ENCODE assay signal across 1 cellular context in the genomic region with DNA sequence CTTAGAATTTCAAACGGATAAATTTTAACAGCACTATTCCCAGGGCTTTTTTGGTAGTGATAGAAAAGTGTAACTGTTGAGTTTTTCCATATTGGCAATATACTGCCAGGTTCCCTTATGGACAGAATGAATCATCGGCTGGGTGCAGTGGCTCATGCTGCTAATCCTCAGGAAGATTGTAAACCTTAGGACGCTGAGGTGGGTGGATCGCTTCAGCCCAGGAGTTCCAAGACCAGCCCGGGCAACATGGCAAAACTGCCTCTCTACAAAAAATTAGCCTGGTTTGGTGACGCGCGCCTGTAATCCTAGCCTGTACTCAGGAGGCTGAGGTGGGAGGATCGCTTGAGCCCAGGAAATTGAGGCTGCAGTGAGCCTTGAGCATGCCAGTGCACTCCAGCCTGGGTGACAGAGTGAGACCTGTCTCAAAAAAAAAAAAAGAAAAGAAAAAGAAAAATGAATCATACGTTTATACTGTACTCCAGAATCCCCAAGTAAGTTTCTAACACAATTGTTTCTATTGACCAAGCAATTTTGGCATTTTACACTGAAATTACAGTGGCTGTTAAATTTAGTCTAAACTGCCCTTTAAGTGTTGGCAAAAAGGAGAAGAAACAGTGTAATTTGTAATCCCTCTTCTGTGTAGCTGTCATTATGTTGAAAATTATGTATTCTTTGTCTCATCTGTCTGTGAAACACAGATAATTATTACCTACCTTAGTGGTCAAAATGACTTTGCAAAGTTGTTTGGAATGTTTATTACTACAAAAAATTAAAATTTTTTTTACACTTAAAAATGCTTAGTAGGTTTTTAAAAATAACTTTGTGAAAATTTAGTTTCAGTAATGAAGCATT.
TF ChIP-seq lines count a peak whose summit lies in the region.

No MANE protein-coding gene starts in this region.

TF ChIP-seq in K562, 482 proteins besides CTCF, POLR2A, EP300 and RAD21 (continues in another document):
- TF ChIP-seq HCFC1 (IDR thresholded peaks at IDR 0.05; ENCODE audit: low read depth, low read length) (no peak), RHOXF2B (CRISPR knock-in tag; conservative IDR thresholded peaks at IDR 0.05) (no peak), MEF2A (IDR thresholded peaks at IDR 0.05; ENCODE audit: control insufficient read depth, low read depth, low read length) (no peak), JUND (IDR thresholded peaks at IDR 0.05; ENCODE audit: borderline replicate concordance, low read depth, low read length) (peak; percentile 21; the same call in 1 of the 2 replicates), JUND (tag; IDR thresholded peaks at IDR 0.05; ENCODE audit: borderline replicate concordance, low read depth, low read length) (no peak), MEIS2 (IDR thresholded peaks at IDR 0.05; ENCODE audit: partially characterized antibody) (peak; percentile 64), KAT2B (IDR thresholded peaks at IDR 0.05; ENCODE audit: low read depth, low read length) (no peak), CBFA2T3 (IDR thresholded peaks at IDR 0.05) (peak; percentile 5; the same call in 1 of the 2 replicates), E2F3 (CRISPR knock-in tag; IDR thresholded peaks at IDR 0.05) (no peak), BCOR (IDR thresholded peaks at IDR 0.05) (0 out of 2 replicates have a peak, but pooled peaks have one; percentile 18), PHB (CRISPR knock-in tag; IDR thresholded peaks at IDR 0.05) (no peak), ZNF778 (CRISPR knock-in tag; IDR thresholded peaks at IDR 0.05) (no peak), RBM25 (IDR thresholded peaks at IDR 0.05; ENCODE audit: low read depth, low read length, severe bottlenecking) (peak; percentile 30), NFE2 (IDR thresholded peaks at IDR 0.05; ENCODE audit: low read depth) (peak; percentile 62; the same call in 1 of the 2 replicates), SMARCA4 (IDR thresholded peaks at IDR 0.05) (no peak; the same call in 1 of the 2 replicates), CREM (IDR thresholded peaks at IDR 0.05; ENCODE audit: low read depth) (no peak), JUNB (CRISPR knock-in tag; conservative IDR thresholded peaks at IDR 0.05) (no peak), C11orf30 (IDR thresholded peaks at IDR 0.05; ENCODE audit: low read depth) (peak; percentile 42), NONO (IDR thresholded peaks at IDR 0.05; ENCODE audit: low read depth in 2 of 2, low read length in 1 of 2) (no peak), CC2D1A (IDR thresholded peaks at IDR 0.05) (0 out of 2 replicates have a peak, but pooled peaks have one; percentile 14), NFXL1 (CRISPR knock-in tag; IDR thresholded peaks at IDR 0.05) (no peak), SNIP1 (IDR thresholded peaks at IDR 0.05; ENCODE audit: low read depth) (no peak), BACH1 (tag; IDR thresholded peaks at IDR 0.05) (no peak), FIP1L1 (IDR thresholded peaks at IDR 0.05; ENCODE audit: low read depth, low read length, poor library complexity, severe bottlenecking) (no peak), ZFP36 (IDR thresholded peaks at IDR 0.05; ENCODE audit: low read depth, low read length, partially characterized antibody) (peak; percentile 60), ZBTB17 (CRISPR knock-in tag; IDR thresholded peaks at IDR 0.05) (no peak), SMARCA5 (IDR thresholded peaks at IDR 0.05) (peak; percentile 70), EHMT2 (IDR thresholded peaks at IDR 0.05) (no peak), CBX1 (IDR thresholded peaks at IDR 0.05; ENCODE audit: low read depth) (no peak), FOSL1 (tag; conservative IDR thresholded peaks at IDR 0.05) (peak; percentile 44), HMG20B (CRISPR knock-in tag; IDR thresholded peaks at IDR 0.05) (no peak), PHB2 (IDR thresholded peaks at IDR 0.05; ENCODE audit: low read depth) (peak; percentile 17; the same call in 1 of the 2 replicates), RB1 (IDR thresholded peaks at IDR 0.05; ENCODE audit: low read depth) (no peak), ARID1B (IDR thresholded peaks at IDR 0.05) (peak; percentile 61), ERF (CRISPR knock-in tag; IDR thresholded peaks at IDR 0.05) (no peak), RFX1 (IDR thresholded peaks at IDR 0.05) (no peak), ZNF57 (CRISPR knock-in tag; IDR thresholded peaks at IDR 0.05) (no peak), PHF8 (IDR thresholded peaks at IDR 0.05; ENCODE audit: borderline replicate concordance, low read length) (no peak)
- TF ChIP-seq, protein P1, sequence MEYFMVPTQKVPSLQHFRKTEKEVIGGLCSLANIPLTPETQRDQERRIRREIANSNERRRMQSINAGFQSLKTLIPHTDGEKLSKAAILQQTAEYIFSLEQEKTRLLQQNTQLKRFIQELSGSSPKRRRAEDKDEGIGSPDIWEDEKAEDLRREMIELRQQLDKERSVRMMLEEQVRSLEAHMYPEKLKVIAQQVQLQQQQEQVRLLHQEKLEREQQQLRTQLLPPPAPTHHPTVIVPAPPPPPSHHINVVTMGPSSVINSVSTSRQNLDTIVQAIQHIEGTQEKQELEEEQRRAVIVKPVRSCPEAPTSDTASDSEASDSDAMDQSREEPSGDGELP (CRISPR knock-in tag; IDR thresholded peaks at IDR 0.05; ENCODE audit: borderline replicate concordance), result no peak
- TF ChIP-seq, protein P2, sequence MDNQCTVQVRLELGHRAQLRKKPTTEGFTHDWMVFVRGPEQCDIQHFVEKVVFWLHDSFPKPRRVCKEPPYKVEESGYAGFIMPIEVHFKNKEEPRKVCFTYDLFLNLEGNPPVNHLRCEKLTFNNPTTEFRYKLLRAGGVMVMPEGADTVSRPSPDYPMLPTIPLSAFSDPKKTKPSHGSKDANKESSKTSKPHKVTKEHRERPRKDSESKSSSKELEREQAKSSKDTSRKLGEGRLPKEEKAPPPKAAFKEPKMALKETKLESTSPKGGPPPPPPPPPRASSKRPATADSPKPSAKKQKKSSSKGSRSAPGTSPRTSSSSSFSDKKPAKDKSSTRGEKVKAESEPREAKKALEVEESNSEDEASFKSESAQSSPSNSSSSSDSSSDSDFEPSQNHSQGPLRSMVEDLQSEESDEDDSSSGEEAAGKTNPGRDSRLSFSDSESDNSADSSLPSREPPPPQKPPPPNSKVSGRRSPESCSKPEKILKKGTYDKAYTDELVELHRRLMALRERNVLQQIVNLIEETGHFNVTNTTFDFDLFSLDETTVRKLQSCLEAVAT (IDR thresholded peaks at IDR 0.05), result 0 out of 4 replicates have a peak, but pooled peaks of 1 of the 2 experiments have one; percentile 22
- TF ChIP-seq, protein P3, sequence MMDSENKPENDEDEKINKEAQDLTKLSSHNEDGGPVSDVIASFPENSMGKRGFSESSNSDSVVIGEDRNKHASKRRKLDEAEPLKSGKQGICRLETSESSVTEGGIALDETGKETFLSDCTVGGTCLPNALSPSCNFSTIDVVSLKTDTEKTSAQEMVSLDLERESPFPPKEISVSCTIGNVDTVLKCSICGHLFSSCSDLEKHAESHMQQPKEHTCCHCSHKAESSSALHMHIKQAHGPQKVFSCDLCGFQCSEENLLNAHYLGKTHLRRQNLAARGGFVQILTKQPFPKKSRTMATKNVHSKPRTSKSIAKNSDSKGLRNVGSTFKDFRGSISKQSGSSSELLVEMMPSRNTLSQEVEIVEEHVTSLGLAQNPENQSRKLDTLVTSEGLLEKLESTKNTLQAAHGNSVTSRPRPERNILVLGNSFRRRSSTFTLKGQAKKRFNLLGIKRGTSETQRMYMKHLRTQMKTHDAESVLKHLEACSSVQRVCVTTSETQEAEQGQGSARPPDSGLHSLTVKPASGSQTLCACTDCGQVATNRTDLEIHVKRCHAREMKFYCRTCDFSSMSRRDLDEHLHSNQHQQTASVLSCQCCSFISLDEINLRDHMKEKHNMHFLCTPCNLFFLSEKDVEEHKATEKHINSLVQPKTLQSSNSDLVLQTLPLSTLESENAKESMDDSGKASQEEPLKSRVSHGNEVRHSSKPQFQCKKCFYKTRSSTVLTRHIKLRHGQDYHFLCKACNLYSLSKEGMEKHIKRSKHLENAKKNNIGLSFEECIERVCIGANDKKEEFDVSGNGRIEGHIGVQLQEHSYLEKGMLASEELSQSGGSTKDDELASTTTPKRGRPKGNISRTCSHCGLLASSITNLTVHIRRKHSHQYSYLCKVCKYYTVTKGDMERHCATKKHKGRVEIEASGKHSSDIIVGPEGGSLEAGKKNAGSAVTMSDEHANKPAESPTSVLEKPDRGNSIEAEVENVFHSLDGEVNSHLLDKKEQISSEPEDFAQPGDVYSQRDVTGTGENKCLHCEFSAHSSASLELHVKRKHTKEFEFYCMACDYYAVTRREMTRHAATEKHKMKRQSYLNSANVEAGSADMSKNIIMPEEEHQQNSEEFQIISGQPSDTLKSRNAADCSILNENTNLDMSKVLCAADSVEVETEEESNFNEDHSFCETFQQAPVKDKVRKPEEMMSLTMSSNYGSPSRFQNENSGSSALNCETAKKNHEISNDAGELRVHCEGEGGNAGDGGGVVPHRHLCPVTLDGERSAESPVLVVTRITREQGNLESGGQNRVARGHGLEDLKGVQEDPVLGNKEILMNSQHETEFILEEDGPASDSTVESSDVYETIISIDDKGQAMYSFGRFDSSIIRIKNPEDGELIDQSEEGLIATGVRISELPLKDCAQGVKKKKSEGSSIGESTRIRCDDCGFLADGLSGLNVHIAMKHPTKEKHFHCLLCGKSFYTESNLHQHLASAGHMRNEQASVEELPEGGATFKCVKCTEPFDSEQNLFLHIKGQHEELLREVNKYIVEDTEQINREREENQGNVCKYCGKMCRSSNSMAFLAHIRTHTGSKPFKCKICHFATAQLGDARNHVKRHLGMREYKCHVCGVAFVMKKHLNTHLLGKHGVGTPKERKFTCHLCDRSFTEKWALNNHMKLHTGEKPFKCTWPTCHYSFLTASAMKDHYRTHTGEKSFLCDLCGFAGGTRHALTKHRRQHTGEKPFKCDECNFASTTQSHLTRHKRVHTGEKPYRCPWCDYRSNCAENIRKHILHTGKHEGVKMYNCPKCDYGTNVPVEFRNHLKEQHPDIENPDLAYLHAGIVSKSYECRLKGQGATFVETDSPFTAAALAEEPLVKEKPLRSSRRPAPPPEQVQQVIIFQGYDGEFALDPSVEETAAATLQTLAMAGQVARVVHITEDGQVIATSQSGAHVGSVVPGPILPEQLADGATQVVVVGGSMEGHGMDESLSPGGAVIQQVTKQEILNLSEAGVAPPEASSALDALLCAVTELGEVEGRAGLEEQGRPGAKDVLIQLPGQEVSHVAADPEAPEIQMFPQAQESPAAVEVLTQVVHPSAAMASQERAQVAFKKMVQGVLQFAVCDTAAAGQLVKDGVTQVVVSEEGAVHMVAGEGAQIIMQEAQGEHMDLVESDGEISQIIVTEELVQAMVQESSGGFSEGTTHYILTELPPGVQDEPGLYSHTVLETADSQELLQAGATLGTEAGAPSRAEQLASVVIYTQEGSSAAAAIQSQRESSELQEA (IDR thresholded peaks at IDR 0.05; ENCODE audit: low read depth), result peak; percentile 51; the same call in 1 of the 2 replicates
- TF ChIP-seq, protein P4, sequence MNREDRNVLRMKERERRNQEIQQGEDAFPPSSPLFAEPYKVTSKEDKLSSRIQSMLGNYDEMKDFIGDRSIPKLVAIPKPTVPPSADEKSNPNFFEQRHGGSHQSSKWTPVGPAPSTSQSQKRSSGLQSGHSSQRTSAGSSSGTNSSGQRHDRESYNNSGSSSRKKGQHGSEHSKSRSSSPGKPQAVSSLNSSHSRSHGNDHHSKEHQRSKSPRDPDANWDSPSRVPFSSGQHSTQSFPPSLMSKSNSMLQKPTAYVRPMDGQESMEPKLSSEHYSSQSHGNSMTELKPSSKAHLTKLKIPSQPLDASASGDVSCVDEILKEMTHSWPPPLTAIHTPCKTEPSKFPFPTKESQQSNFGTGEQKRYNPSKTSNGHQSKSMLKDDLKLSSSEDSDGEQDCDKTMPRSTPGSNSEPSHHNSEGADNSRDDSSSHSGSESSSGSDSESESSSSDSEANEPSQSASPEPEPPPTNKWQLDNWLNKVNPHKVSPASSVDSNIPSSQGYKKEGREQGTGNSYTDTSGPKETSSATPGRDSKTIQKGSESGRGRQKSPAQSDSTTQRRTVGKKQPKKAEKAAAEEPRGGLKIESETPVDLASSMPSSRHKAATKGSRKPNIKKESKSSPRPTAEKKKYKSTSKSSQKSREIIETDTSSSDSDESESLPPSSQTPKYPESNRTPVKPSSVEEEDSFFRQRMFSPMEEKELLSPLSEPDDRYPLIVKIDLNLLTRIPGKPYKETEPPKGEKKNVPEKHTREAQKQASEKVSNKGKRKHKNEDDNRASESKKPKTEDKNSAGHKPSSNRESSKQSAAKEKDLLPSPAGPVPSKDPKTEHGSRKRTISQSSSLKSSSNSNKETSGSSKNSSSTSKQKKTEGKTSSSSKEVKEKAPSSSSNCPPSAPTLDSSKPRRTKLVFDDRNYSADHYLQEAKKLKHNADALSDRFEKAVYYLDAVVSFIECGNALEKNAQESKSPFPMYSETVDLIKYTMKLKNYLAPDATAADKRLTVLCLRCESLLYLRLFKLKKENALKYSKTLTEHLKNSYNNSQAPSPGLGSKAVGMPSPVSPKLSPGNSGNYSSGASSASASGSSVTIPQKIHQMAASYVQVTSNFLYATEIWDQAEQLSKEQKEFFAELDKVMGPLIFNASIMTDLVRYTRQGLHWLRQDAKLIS (CRISPR knock-in tag; IDR thresholded peaks at IDR 0.05), result 0 out of 2 replicates have a peak, but pooled peaks have one; percentile 28
- TF ChIP-seq, protein P5, sequence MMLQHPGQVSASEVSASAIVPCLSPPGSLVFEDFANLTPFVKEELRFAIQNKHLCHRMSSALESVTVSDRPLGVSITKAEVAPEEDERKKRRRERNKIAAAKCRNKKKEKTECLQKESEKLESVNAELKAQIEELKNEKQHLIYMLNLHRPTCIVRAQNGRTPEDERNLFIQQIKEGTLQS (IDR thresholded peaks at IDR 0.05), result peak; percentile 44
- TF ChIP-seq, protein P5 (CRISPR knock-in tag; conservative IDR thresholded peaks at IDR 0.05), result no peak
- TF ChIP-seq, protein P6, sequence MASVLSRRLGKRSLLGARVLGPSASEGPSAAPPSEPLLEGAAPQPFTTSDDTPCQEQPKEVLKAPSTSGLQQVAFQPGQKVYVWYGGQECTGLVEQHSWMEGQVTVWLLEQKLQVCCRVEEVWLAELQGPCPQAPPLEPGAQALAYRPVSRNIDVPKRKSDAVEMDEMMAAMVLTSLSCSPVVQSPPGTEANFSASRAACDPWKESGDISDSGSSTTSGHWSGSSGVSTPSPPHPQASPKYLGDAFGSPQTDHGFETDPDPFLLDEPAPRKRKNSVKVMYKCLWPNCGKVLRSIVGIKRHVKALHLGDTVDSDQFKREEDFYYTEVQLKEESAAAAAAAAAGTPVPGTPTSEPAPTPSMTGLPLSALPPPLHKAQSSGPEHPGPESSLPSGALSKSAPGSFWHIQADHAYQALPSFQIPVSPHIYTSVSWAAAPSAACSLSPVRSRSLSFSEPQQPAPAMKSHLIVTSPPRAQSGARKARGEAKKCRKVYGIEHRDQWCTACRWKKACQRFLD (CRISPR knock-in tag; IDR thresholded peaks at IDR 0.05), result no peak
- TF ChIP-seq, protein P7, sequence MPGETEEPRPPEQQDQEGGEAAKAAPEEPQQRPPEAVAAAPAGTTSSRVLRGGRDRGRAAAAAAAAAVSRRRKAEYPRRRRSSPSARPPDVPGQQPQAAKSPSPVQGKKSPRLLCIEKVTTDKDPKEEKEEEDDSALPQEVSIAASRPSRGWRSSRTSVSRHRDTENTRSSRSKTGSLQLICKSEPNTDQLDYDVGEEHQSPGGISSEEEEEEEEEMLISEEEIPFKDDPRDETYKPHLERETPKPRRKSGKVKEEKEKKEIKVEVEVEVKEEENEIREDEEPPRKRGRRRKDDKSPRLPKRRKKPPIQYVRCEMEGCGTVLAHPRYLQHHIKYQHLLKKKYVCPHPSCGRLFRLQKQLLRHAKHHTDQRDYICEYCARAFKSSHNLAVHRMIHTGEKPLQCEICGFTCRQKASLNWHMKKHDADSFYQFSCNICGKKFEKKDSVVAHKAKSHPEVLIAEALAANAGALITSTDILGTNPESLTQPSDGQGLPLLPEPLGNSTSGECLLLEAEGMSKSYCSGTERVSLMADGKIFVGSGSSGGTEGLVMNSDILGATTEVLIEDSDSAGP (CRISPR knock-in tag; IDR thresholded peaks at IDR 0.05), result no peak
